In genomic region chr7:148524479-148525173, GRCh38 we compare ENCODE assay signal across 24 cellular contexts.
"Had no signal": no experiment of that assay in that cellular context is flagged by ENCODE, and none has a peak within 500 bp of the region (broad histone marks: within the 10 kb centered on the region; RNA-seq: fewer than 3 reads in every experiment).

No MANE protein-coding gene starts in this region.

- H3K27ac ChIP-seq: adrenal gland, cardiac muscle cell, colonic mucosa, epithelial cell of prostate, esophagus squamous epithelium, spleen, thoracic aorta had no signal

- H3K36me3 ChIP-seq: adrenal gland, cardiac muscle cell, colonic mucosa, esophagus squamous epithelium, spleen, thoracic aorta had no signal

- H3K27ac Mint-ChIP-seq: activated CD4-positive, alpha-beta T cell treated with anti-CD3 and anti-CD28 coated beads for 36 hours; activated naive CD8-positive, alpha-beta T cell; activated T-cell treated with anti-CD3 and anti-CD28 coated beads, Interleukin-2, amount 50 U/mL, for 72 hours; brain; natural killer cell treated with Interleukin-12 subunit alpha and Interleukin-12 subunit beta and Interleukin-15 and Interleukin-18, amount 100 ng/mL, for 72 hours; stimulated activated naive CD8-positive, alpha-beta T cell treated with anti-CD3 and anti-CD28 coated beads, Interleukin-15, Interleukin-2, amounts not matched to agents 100 ng/mL and 50 ng/mL, for 24 hours had no signal

- H3K4me3 ChIP-seq: adrenal gland, cardiac muscle cell, colonic mucosa, esophagus squamous epithelium, mucosa of descending colon, spleen, thoracic aorta had no signal

- DNase-seq: activated CD4-positive, alpha-beta T cell treated with anti-CD3 and anti-CD28 coated beads for 36 hours; activated CD4-positive, alpha-beta T cell treated with anti-CD3 and anti-CD28 coated beads, Interleukin-2, amount 50 U/mL, for 4 hours; activated CD4-positive, CD25-positive, alpha-beta regulatory T cell; activated naive CD4-positive, alpha-beta T cell; activated T-cell treated with anti-CD3 and anti-CD28 coated beads for 4 hours; activated T-cell treated with anti-CD3 and anti-CD28 coated beads, Interleukin-2, amount 50 U/mL, for 72 hours; adrenal gland; aorta; cerebellar nuclear complex; colonic mucosa; effector CD8-positive, alpha-beta T cell; esophagus squamous epithelium; left ventricle myocardium superior; mucosa of descending colon; posterior cingulate gyrus; right cardiac atrium; spleen had no signal

- H3K27me3 ChIP-seq: cardiac muscle cell, colonic mucosa had no signal

- H3K4me1 ChIP-seq: adrenal gland, colonic mucosa, esophagus squamous epithelium had no signal

- ATAC-seq: activated CD4-positive, alpha-beta T cell treated with anti-CD3 and anti-CD28 coated beads for 36 hours; activated T-cell treated with anti-CD3 and anti-CD28 coated beads, Interleukin-2, amount 50 U/mL, for 72 hours; left ventricle myocardium superior; mucosa of descending colon; natural killer cell treated with Interleukin-12 subunit alpha and Interleukin-12 subunit beta and Interleukin-15 and Interleukin-18, amount 100 ng/mL, for 72 hours; right cardiac atrium had no signal

- H3K36me3 Mint-ChIP-seq: activated naive CD8-positive, alpha-beta T cell; brain; natural killer cell treated with Interleukin-12 subunit alpha and Interleukin-12 subunit beta and Interleukin-15 and Interleukin-18, amount 100 ng/mL, for 72 hours had no signal

- H3K9me3 Mint-ChIP-seq: activated T-cell treated with anti-CD3 and anti-CD28 coated beads, Interleukin-2, amount 50 U/mL, for 72 hours; natural killer cell treated with Interleukin-12 subunit alpha and Interleukin-12 subunit beta and Interleukin-15 and Interleukin-18, amount 100 ng/mL, for 72 hours; stimulated activated naive CD8-positive, alpha-beta T cell treated with anti-CD3 and anti-CD28 coated beads, Interleukin-15, Interleukin-2, amounts not matched to agents 100 ng/mL and 50 ng/mL, for 24 hours had no signal

- H3K9me3 ChIP-seq: adrenal gland, colonic mucosa, esophagus squamous epithelium, mucosa of descending colon, spleen, thoracic aorta had no signal

- H3K4me3 Mint-ChIP-seq: activated CD4-positive, alpha-beta T cell treated with anti-CD3 and anti-CD28 coated beads for 36 hours; activated naive CD8-positive, alpha-beta T cell; activated T-cell treated with anti-CD3 and anti-CD28 coated beads, Interleukin-2, amount 50 U/mL, for 72 hours; brain; natural killer cell treated with Interleukin-12 subunit alpha and Interleukin-12 subunit beta and Interleukin-15 and Interleukin-18, amount 100 ng/mL, for 72 hours; stimulated activated naive CD8-positive, alpha-beta T cell treated with anti-CD3 and anti-CD28 coated beads, Interleukin-15, Interleukin-2, amounts not matched to agents 100 ng/mL and 50 ng/mL, for 24 hours had no signal
